ENCODE assay signal across 8 cellular contexts in the genomic region with DNA sequence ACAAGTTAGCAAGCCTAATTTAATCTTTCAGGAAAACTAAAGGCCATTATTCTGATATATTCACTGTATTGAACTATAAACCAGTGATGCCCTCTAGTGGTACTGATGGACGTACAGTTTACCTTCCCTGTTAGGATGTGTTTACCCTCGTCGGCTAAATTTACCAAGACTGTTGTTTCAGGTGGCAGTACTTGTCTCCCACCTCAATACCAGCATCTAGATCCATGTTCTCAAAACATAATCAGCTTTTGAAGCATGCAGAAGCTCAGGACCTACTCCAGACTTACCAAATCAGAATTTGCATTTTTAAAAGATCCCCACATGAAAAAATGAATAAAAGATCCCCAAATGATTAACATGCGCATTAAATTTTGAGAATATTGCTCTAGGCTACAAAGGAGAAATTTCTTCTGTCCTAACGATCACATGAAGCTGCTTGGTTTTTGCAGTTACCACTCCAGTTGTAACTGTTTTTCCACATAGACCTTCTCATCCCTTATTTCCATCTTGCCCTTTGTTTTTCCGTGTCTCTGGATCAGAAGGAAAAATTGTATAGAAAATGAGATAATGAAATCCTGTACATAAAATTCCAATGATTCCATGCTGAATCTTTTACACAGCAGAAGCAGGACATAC. TPM values are rescaled to one million over a fixed set of nuclear protein-coding genes. Genes with fewer than 3 reads are reported as not detected.
DNase-seq lines count a peak whose midpoint lies in the region; ATAC-seq, FAIRE-seq and TF ChIP-seq lines count a peak whose summit lies in the region.

No MANE protein-coding gene starts in this region.

- no peak for TF ChIP-seq EP300 in stomach (IDR thresholded peaks at IDR 0.05)

- intact Hi-C loops in MCF 10A (cut with micrococcal nuclease), result loop anchor here (1.0 to 10.0 kb wide), 5 partner anchors 72 to 786 kb away; no protein-coding TSS in a partner anchor
- intact Hi-C loops in breast epithelium (cut with DNase I; ENCODE audit: low total_unique reads), result no loop called here
- intact Hi-C loops in kidney (cut with DNase I), result no loop called here
- intact Hi-C loops in stomach (cut with DNase I; ENCODE audit: low total_unique reads), result no loop called here

- no peaks in the 10 kb centered on the region for H3K27me3 Mint-ChIP-seq in MCF 10A (ENCODE audit: insufficient read depth, unreplicated experiment)

- no peak for FAIRE-seq in kidney (lab: Jason Lieb, UNC)

- CTCF ChIA-PET in MCF 10A (lab: Yijun Ruan, JAX), result interaction anchor here (0.6 to 2.8 kb wide), 41 partner anchors 8 to 1381 kb away, joined by 3 to 42 read pairs (median 4); a partner anchor contains a TSS

- BruUV-seq in MCF 10A (replicated peaks; lab: Mats Ljungman, UMichigan), result no TSS peak

- peak; percentile 55 for ATAC-seq in HG02938 (IDR thresholded peaks at IDR 0.05; ENCODE audit: unreplicated experiment)
- no peak for ATAC-seq in GM18498 (IDR thresholded peaks at IDR 0.05; ENCODE audit: unreplicated experiment)

- H3K4me3 ChIP-seq in breast epithelium (no peak overlapping the region), astrocyte of the cerebellum (ENCODE audit: low read depth, low read length) (no peak overlapping the region), kidney (ENCODE audit: low read length in 2 of 2) (no peak overlapping the region), stomach (no peak overlapping the region)

- peak; percentile 58 for TF ChIP-seq CTCF in MCF 10A (IDR thresholded peaks at IDR 0.05; ENCODE audit: unreplicated experiment)
- TF ChIP-seq CTCF in breast epithelium (IDR thresholded peaks at IDR 0.05), result peak in 1 of 3 donors; percentile 17
- TF ChIP-seq CTCF in astrocyte of the cerebellum (IDR thresholded peaks at IDR 0.05; ENCODE audit: low read depth, low read length, missing control alignments), result peak; percentile 57
- TF ChIP-seq CTCF in kidney (IDR thresholded peaks at IDR 0.05; ENCODE audit: borderline replicate concordance, extremely low read depth, insufficient read depth), result peak; percentile 50
- peak in 3 of 7 experiments; percentile 40 to 42 (median 41) for TF ChIP-seq CTCF in stomach (IDR thresholded peaks at IDR 0.05)

- no peak overlapping the region for H3K9ac ChIP-seq in kidney (ENCODE audit: low read length in 2 of 2)

- in situ Hi-C loops in astrocyte of the cerebellum (cut with HindIII; ENCODE audit: low sequenced_read_pairs), result no loop called here

- WGBS in stomach, 5 donors, result 49 to 53% (median 51%) methylated on average over 6 of the region's 6 CpGs

- peaks cover 8 to 9% of the 10 kb centered on the region in 2 donors for H3K9me3 ChIP-seq in breast epithelium
- H3K9me3 ChIP-seq in kidney (ENCODE audit: control insufficient read depth in 1 of 2, low read length in 2 of 2), result peaks cover 0 to 7% of the 10 kb centered on the region in 2 donors
- peaks cover 0 to 15% (median 9%) of the 10 kb centered on the region in 4 donors for H3K9me3 ChIP-seq in stomach

- H3K27me3 ChIP-seq in breast epithelium (no peaks in the 10 kb centered on the region), stomach (no peaks in the 10 kb centered on the region)

- H3K27ac ChIP-seq in breast epithelium (no peak overlapping the region), kidney (ENCODE audit: low read depth in 2 of 2, low read length in 2 of 2) (no peak overlapping the region), stomach (no peak overlapping the region)

- DNase-seq in MCF 10A (ENCODE audit: unreplicated experiment), result peak; percentile 56
- no peak for DNase-seq in breast epithelium (ENCODE audit: low spot score in 2 of 2)
- peak; percentile 23 for DNase-seq in NCI-H2227 (lab: John Stamatoyannopoulos, UW; ENCODE audit: unreplicated experiment)
- peak; percentile 43 for DNase-seq in astrocyte of the cerebellum (ENCODE audit: low read depth)
- no peak for DNase-seq in kidney
- DNase-seq in stomach, result no peak

- H3K27ac Mint-ChIP-seq in MCF 10A (ENCODE audit: low read depth, unreplicated experiment), result no peak overlapping the region

- POLR2A ChIA-PET in MCF 10A (lab: Yijun Ruan, JAX), result interaction anchor here (1.0 to 2.8 kb wide), 3 partner anchors 8 to 15 kb away, joined by 3 to 34 read pairs (median 6); a partner anchor contains a TSS

- H3K36me3 ChIP-seq in breast epithelium (peaks cover 7% of the 10 kb centered on the region), kidney (ENCODE audit: control insufficient read depth in 1 of 2, insufficient read depth in 2 of 2, low read length in 2 of 2) (peaks cover 5 to 14% of the 10 kb centered on the region in 2 donors), stomach (peaks cover 9 to 29% (median 24%) of the 10 kb centered on the region in 4 donors)

- TF ChIP-seq POLR2A in breast epithelium (IDR thresholded peaks at IDR 0.05) (no peak), stomach (IDR thresholded peaks at IDR 0.05) (no peak)

- H3K36me3 Mint-ChIP-seq in MCF 10A (ENCODE audit: insufficient read depth, unreplicated experiment), result peaks cover 44% of the 10 kb centered on the region

- no peak overlapping the region for H3K4me3 Mint-ChIP-seq in MCF 10A (ENCODE audit: unreplicated experiment)

- peaks cover 18% of the 10 kb centered on the region for H3K4me1 Mint-ChIP-seq in MCF 10A (ENCODE audit: insufficient read depth, unreplicated experiment)

- H3K4me1 ChIP-seq in breast epithelium (no peaks in the 10 kb centered on the region), kidney (ENCODE audit: control insufficient read depth in 1 of 2, insufficient read depth in 1 of 2, low read depth in 1 of 2, low read length in 2 of 2) (no peaks in the 10 kb centered on the region), stomach (no peaks in the 10 kb centered on the region)

- H3K9me3 Mint-ChIP-seq in MCF 10A (ENCODE audit: unreplicated experiment), result peaks cover 14% of the 10 kb centered on the region

RNA-seq across cellular contexts. Expression of a gene that starts 3.2 kb away (rescaled TPM):
- total RNA-seq in MCF 10A (2022), result 0.14 and 0.15 TPM in 2 replicates
- total RNA-seq in breast epithelium, result under 1 TPM in 1 of 3 donors, not detected in 2; 0.16 TPM
- 0.09 TPM for total RNA-seq in kidney
- polyA plus RNA-seq in kidney (ENCODE audit: insufficient read depth, low read depth, low replicate concordance), result 0.15 TPM
- under 1 TPM in 1 of 5 donors, not detected in 4; 0.55 TPM for total RNA-seq in stomach
- polyA plus RNA-seq in stomach, result not detected

RNA-seq across cellular contexts. Expression of a gene that starts 10.4 kb away (rescaled TPM):
- 15.4 and 16.9 TPM in 2 replicates for total RNA-seq in MCF 10A (2022)
- 10 to 100 TPM in 2 of 3 donors, 1 to 10 TPM in 1; 9.4 to 21.2 (median 14.7) TPM for total RNA-seq in breast epithelium
- 12.1 TPM for total RNA-seq in kidney
- 17.5 TPM for polyA plus RNA-seq in kidney (ENCODE audit: insufficient read depth, low read depth, low replicate concordance)
- total RNA-seq in stomach, result 10 to 100 TPM in 3 of 5 donors, 1 to 10 TPM in 1, under 1 TPM in 1; 0.87 to 46.1 (median 22.8) TPM
- polyA plus RNA-seq in stomach, result 10 to 100 TPM in 2 of 3 donors, 1 to 10 TPM in 1; 7.0 to 12.2 (median 11.8) TPM

RNA-seq across cellular contexts. Expression of a gene that starts 10.7 kb away (rescaled TPM):
- total RNA-seq in MCF 10A (2022) (17.4 and 20.4 TPM in 2 replicates), breast epithelium (10 to 100 TPM; 20.2 to 32.1 (median 23.9) TPM), kidney (22.9 TPM), stomach (10 to 100 TPM in 4 of 5 donors, 1 to 10 TPM in 1; 7.0 to 52.2 (median 25.7) TPM)
- polyA plus RNA-seq in kidney (ENCODE audit: insufficient read depth, low read depth, low replicate concordance) (13.1 TPM), stomach (10 to 100 TPM in 1 of 3 donors, 1 to 10 TPM in 2; 5.8 to 10.8 (median 7.0) TPM)

RNA-seq across cellular contexts. Expression of a gene that starts 47.6 kb away (rescaled TPM):
- total RNA-seq in MCF 10A (2022) (not detected in 2 replicates), breast epithelium (under 1 TPM in 1 of 3 donors, not detected in 2; 0.66 TPM), kidney (11.0 TPM), stomach (100 to 1,000 TPM in 1 of 5 donors, 1 to 10 TPM in 2, under 1 TPM in 1, not detected in 1; 0.45 to 101 (median 2.4) TPM)
- polyA plus RNA-seq in kidney (ENCODE audit: insufficient read depth, low read depth, low replicate concordance) (4,265 TPM), stomach (10 to 100 TPM in 1 of 3 donors, 1 to 10 TPM in 2; 1.1 to 13.0 (median 2.5) TPM)

Comparison
In these comparisons a context has a peak if more than half of its experiments do, and no peak if none do; other contexts are left out.
1. DNase-seq: peak in MCF 10A (single experiment), NCI-H2227 (single experiment) and astrocyte of the cerebellum (single experiment); none in breast epithelium (0 of 2), kidney (single experiment) and stomach (single experiment).